In the genomic region with DNA sequence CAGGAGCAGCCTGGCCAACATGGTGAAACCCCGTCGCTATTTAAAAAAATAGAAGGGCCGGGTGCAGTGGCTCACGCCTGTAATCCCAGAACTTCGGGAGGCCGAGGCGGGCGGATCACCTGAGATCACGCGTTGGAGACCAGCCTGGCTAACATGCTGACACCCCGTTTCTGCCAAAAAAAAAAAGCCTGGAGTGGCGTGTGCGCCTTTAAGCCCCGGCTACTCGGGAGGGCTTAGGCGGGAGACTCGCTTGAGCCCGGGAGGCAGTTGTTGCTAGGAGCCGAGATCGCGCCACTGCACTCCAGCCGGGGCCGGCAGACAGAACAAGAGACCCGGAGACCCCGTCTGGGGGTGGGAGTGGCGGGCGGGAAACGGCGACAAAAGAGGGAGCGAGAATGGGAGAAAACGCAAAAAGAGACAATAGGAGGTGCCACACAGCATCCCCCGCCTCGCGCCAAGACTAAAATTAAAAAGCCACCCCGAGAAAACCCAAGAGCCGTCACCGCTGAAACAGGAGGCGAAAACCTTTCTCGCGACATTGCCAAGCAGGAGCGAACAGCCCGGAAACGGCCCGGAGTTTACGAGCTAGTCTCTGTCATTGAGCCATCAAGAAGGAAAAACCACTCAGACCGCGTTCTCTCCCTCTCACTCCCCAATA, we compare ENCODE assay signal across 8 cellular contexts. TPM values are rescaled to one million over a fixed set of nuclear protein-coding genes. Genes with fewer than 3 reads are reported as not detected.
DNase-seq lines count a peak whose midpoint lies in the region; ATAC-seq and TF ChIP-seq lines count a peak whose summit lies in the region.
"Not testable (repeated sequence)": the region's sequence is repeated elsewhere in the genome, so short reads cannot be mapped to it uniquely, and the experiment has no call there.

No MANE protein-coding gene starts in this region.

- in situ Hi-C loops in Panc1 (cut with HindIII; ENCODE audit: low pct_unique_long_range_greater_than_20kb, low sequenced_read_pairs) = not testable (repeated sequence)

- H3K4me1 ChIP-seq in Panc1 (ENCODE audit: control insufficient read depth, insufficient read depth, low read length); duodenal mucosa (ENCODE audit: control insufficient read depth in 1 of 2, insufficient read depth in 2 of 2, low read length in 2 of 2); rectal smooth muscle tissue (ENCODE audit: control insufficient read depth, insufficient read depth, low read length); thyroid gland: not testable (repeated sequence)

- not testable (repeated sequence) for H3K9me3 ChIP-seq in Panc1 (ENCODE audit: control insufficient read depth, insufficient read depth, low read depth, low read length); duodenal mucosa (ENCODE audit: control insufficient read depth in 1 of 2, low read length in 2 of 2); thyroid gland

- not testable (repeated sequence) for H3K27ac ChIP-seq in Panc1 (ENCODE audit: low read length)
- H3K27ac ChIP-seq in duodenal mucosa (ENCODE audit: low read depth, low read length) (peak overlapping the region; percentile 42), rectal smooth muscle tissue (ENCODE audit: low read depth, low read length) (peak overlapping the region; percentile 81), thyroid gland (peak overlapping the region in 2 of 3 donors; percentile 53 to 82)

- H3K4me3 ChIP-seq in Panc1 (ENCODE audit: low read depth in 2 of 2, low read length in 2 of 2) (peak overlapping the region; percentile 10 to 36; a peak in 1 of 4 replicates), rectal smooth muscle tissue (ENCODE audit: low read length) (peak overlapping the region; percentile 46)
- H3K4me3 ChIP-seq in duodenal mucosa (ENCODE audit: low read depth in 1 of 2, low read length in 2 of 2); thyroid gland (replicated peaks in 1 of 3): not testable (repeated sequence)

- not testable (repeated sequence) for H3K27me3 ChIP-seq in Panc1 (ENCODE audit: control insufficient read depth, insufficient read depth, low read length); duodenal mucosa (ENCODE audit: control insufficient read depth in 1 of 2, insufficient read depth in 2 of 2, low read length in 2 of 2); rectal smooth muscle tissue (ENCODE audit: control insufficient read depth, insufficient read depth, low read length); thyroid gland

- TSS peak; percentile 100 for BruUV-seq in Panc1 (replicated peaks; lab: Mats Ljungman, UMichigan)

- CTCF ChIA-PET in Panc1 (lab: Charles Lee) = not testable (repeated sequence)

- TF ChIP-seq CTCF in Panc1 (IDR thresholded peaks at IDR 0.05); thyroid gland (IDR thresholded peaks at IDR 0.05): not testable (repeated sequence)

- not testable (repeated sequence) for H3K36me3 ChIP-seq in Panc1 (ENCODE audit: control insufficient read depth, insufficient read depth, low read length); duodenal mucosa (ENCODE audit: control insufficient read depth in 1 of 2, insufficient read depth in 2 of 2, low read length in 2 of 2); rectal smooth muscle tissue (ENCODE audit: control insufficient read depth, insufficient read depth, low read length); thyroid gland

- POLR2A ChIA-PET in Panc1 (lab: Charles Lee) = not testable (repeated sequence)

- H3K9ac ChIP-seq in duodenal mucosa (ENCODE audit: low read depth in 1 of 2, low read length in 2 of 2) = not testable (repeated sequence)
- peak overlapping the region; percentile 49 for H3K9ac ChIP-seq in rectal smooth muscle tissue (ENCODE audit: low read length)

- ATAC-seq in HG02938 (IDR thresholded peaks at IDR 0.05; ENCODE audit: unreplicated experiment) (peak; percentile 46), Panc1 (peak; percentile 71)

- peak; percentile 61 for TF ChIP-seq POLR2A in GM10847 (IDR thresholded peaks at IDR 0.05; ENCODE audit: extremely low read depth, insufficient read length)
- TF ChIP-seq POLR2A in thyroid gland (IDR thresholded peaks at IDR 0.05) = not testable (repeated sequence)

- intact Hi-C loops in Panc1 (cut with micrococcal nuclease; ENCODE audit: unreplicated experiment); thyroid gland (cut with DNase I): not testable (repeated sequence)

- DNase-seq in Panc1 (ENCODE audit: low read depth, low spot score) = peak; percentile 75
- DNase-seq in activated T-cell treated with anti-CD3 and anti-CD28 coated beads for 24 hours (ENCODE audit: low read depth) = peak; percentile 78
- DNase-seq in kidney tubule cell (ENCODE audit: low spot score) = peak; percentile 98
- DNase-seq in thyroid gland = peak; percentile 55 to 71

- WGBS in thyroid gland, 2 donors = 1% methylated on average over 29 of the region's 47 CpGs; no CpG with 5 or more reads in 1 of the 2 donors

RNA-seq across cellular contexts. Expression of a gene that starts 15.5 kb away (rescaled TPM):
- total RNA-seq in Panc1 (2021; ENCODE audit: unreplicated experiment) (0.31 TPM), thyroid gland (1 to 10 TPM; 1.3 to 6.7 (median 4.0) TPM)
- not detected for polyA plus RNA-seq in Panc1 (2012; ENCODE audit: insufficient read length)
